In genomic region chr15:34657469-34658127, GRCh38 we compare ENCODE assay signal across 1 cellular context.
A peak's percentile ranks its signal among the peaks of the same experiment; 100 is the strongest.
TF ChIP-seq lines count a peak whose summit lies in the region.

No MANE protein-coding gene starts in this region.

TF ChIP-seq in K562, 482 proteins besides CTCF, POLR2A, EP300 and RAD21 (continued from another document and continues in another):
- TF ChIP-seq MTA2 (IDR thresholded peaks at IDR 0.05; ENCODE audit: low read depth) (peak; percentile 67), NR1H2 (CRISPR knock-in tag; IDR thresholded peaks at IDR 0.05) (no peak), ZNF282 (CRISPR knock-in tag; IDR thresholded peaks at IDR 0.05) (no peak), THRAP3 (IDR thresholded peaks at IDR 0.05; ENCODE audit: borderline replicate concordance) (no peak), MECOM (CRISPR knock-in tag; IDR thresholded peaks at IDR 0.05) (0 out of 2 replicates have a peak, but pooled peaks have one; percentile 54), ARID3B (CRISPR knock-in tag; IDR thresholded peaks at IDR 0.05; ENCODE audit: borderline replicate concordance) (no peak), PBX2 (CRISPR knock-in tag; IDR thresholded peaks at IDR 0.05; ENCODE audit: low read depth) (no peak), PBX2 (tag; conservative IDR thresholded peaks at IDR 0.05; ENCODE audit: low read depth) (no peak), ZNF740 (CRISPR knock-in tag; IDR thresholded peaks at IDR 0.05) (no peak), ZNF740 (tag; IDR thresholded peaks at IDR 0.05) (no peak), ZBTB7A (IDR thresholded peaks at IDR 0.05; ENCODE audit: borderline replicate concordance, control insufficient read depth, low read depth, low read length) (no peak), HEY1 (CRISPR knock-in tag; IDR thresholded peaks at IDR 0.05; ENCODE audit: borderline replicate concordance) (no peak), E2F8 (IDR thresholded peaks at IDR 0.05; ENCODE audit: low read depth, partially characterized antibody) (no peak), ZBTB17 (CRISPR knock-in tag; IDR thresholded peaks at IDR 0.05) (no peak), ZNF143 (CRISPR knock-in tag; IDR thresholded peaks at IDR 0.05) (no peak), ATF7 (IDR thresholded peaks at IDR 0.05) (peak; percentile 15; the same call in 1 of the 2 replicates), BCL6 (CRISPR knock-in tag; IDR thresholded peaks at IDR 0.05) (no peak), SUPT5H (IDR thresholded peaks at IDR 0.05) (peak; percentile 38; the same call in 1 of the 2 replicates), RAD51 (IDR thresholded peaks at IDR 0.05; ENCODE audit: borderline replicate concordance, low read depth) (no peak), FOXK1 (CRISPR knock-in tag; IDR thresholded peaks at IDR 0.05; ENCODE audit: borderline replicate concordance) (no peak), GMEB1 (CRISPR knock-in tag; IDR thresholded peaks at IDR 0.05) (no peak), MGA (IDR thresholded peaks at IDR 0.05) (no peak; the same call in 1 of the 2 replicates), ZNF395 (CRISPR knock-in tag; IDR thresholded peaks at IDR 0.05) (peak; percentile 60; the same call in 1 of the 2 replicates), HBP1 (CRISPR knock-in tag; IDR thresholded peaks at IDR 0.05) (no peak), SMARCA4 (IDR thresholded peaks at IDR 0.05) (peak; percentile 85), POLR2B (IDR thresholded peaks at IDR 0.05; ENCODE audit: low read depth, partially characterized antibody) (peak; percentile 37), HNRNPL (IDR thresholded peaks at IDR 0.05; ENCODE audit: low read depth, low read length) (no peak), CAMTA2 (CRISPR knock-in tag; conservative IDR thresholded peaks at IDR 0.05) (no peak)
